Comparison of ENCODE assay signal across 11 cellular contexts in the genomic region with DNA sequence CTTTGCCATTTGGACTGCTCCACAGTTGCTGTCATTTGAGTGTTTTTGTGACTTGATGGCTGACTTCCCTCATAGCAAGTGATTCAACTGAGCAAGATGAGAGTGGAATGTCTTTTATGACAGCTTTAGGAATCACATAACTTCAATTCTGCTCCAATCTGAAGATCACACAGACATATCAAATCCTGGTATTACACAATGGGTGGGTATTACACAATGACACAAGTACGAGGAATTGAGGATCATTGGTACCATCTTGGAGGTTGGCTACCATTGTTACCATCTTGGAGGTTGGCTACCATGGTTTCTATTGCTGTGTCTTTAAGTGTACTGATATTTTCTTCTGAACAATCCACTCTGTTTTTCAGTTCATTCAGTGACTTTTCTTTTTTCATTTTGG. TPM values are rescaled to one million over a fixed set of nuclear protein-coding genes. Genes with fewer than 3 reads are reported as not detected.
"Had no signal": no experiment of that assay in that cellular context is flagged by ENCODE, and none has a peak within 500 bp of the region (broad histone marks: within the 10 kb centered on the region; RNA-seq: fewer than 3 reads in every experiment).

No MANE protein-coding gene starts in this region.

- H3K9me3 ChIP-seq: HAP-1 had no signal

- H2AFZ ChIP-seq: GM23248, GM23338 had no signal

- H3K36me3 ChIP-seq: HAP-1 had no signal

- H3K9ac ChIP-seq: GM23248 had no signal

- H3K4me3 ChIP-seq: GM23248, GM23338, HAP-1 had no signal

- H3K27ac Mint-ChIP-seq: GM23338, H9, HFFc6 had no signal

- H3K4me3 Mint-ChIP-seq: GM23338, H9, HFFc6 had no signal

- ATAC-seq: GM23338, HCT116 had no signal

- DNase-seq: GM23248, GOT3, H7, H9, HCEC 1CT, HFFc6 had no signal

- H3K27ac ChIP-seq: GM23248 had no signal

- H3K4me1 ChIP-seq: HAP-1 had no signal

- H3K4me2 ChIP-seq: GM23338 had no signal

- H3K9me3 Mint-ChIP-seq: HFFc6 had no signal

- H3K4me1 Mint-ChIP-seq: GM23338, H9 had no signal

- FAIRE-seq: H54 had no signal

RNA-seq across cellular contexts. Expression of gene TSHB, which starts 8.5 kb away (rescaled TPM):
- total RNA-seq: GM23248, GM23338, H4, H7, H9, HFFc6 had no signal
- polyA plus RNA-seq: GM23248, GM23338 had no signal
